In the genomic region with DNA sequence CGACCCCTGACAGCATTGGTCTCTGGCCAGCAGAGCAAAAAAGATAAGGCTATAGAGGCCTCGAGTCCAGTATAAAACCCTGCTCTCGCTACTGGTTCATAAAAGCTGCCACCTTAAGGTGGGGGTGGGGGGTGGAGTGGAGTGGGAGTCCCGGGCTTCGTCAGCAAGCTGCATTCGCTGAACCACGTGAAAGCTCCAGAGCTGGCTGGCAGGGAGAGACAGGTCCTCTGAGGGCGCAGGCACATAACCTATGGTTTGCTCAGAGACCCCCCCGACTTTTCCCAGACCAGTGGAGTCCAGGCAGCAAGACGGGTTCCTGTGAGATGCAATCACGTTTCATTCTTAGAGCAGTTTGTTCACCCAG, we compare ENCODE assay signal across 10 cellular contexts. TPM values are rescaled to one million over a fixed set of nuclear protein-coding genes. Genes with fewer than 3 reads are reported as not detected.
A peak's percentile ranks its signal among the peaks of the same experiment; 100 is the strongest.
DNase-seq lines count a peak whose midpoint lies in the region; ATAC-seq and TF ChIP-seq lines count a peak whose summit lies in the region.
"Had no signal": no experiment of that assay in that cellular context is flagged by ENCODE, and none has a peak within 500 bp of the region (broad histone marks: within the 10 kb centered on the region; RNA-seq: fewer than 3 reads in every experiment).

No MANE protein-coding gene starts in this region.

- H2BK15ac ChIP-seq in neuronal stem cell (ENCODE audit: low read length) = no peak overlapping the region

- H3K9ac ChIP-seq in BLaER1 = peak overlapping the region; percentile 100
- H3K9ac ChIP-seq in neuronal stem cell (ENCODE audit: low read depth, low read length, poor library complexity) = no peak overlapping the region

- WGBS in neuronal stem cell (ENCODE audit: extremely low coverage in 2 of 2, insufficient read length in 2 of 2, insufficient replicate concordance in 1 of 2), 2 donors = no CpG with 5 or more reads among the region's 11 CpGs

- H3K4me1 ChIP-seq in BLaER1 (peaks cover 61% of the 10 kb centered on the region), neuronal stem cell (ENCODE audit: control insufficient read depth in 2 of 2, insufficient read depth in 1 of 2, low read depth in 1 of 2, low read length in 2 of 2) (peaks cover 32 to 38% of the 10 kb centered on the region in 2 donors)

- H4K91ac ChIP-seq in neuronal stem cell (ENCODE audit: low read depth, low read length, poor library complexity) = no peak overlapping the region

- H3K27ac Mint-ChIP-seq in HFFc6 = no peak overlapping the region

- peak overlapping the region; percentile 71 for H2AFZ ChIP-seq in neuronal stem cell (ENCODE audit: low read length)

- no peak overlapping the region for H4K8ac ChIP-seq in neuronal stem cell (ENCODE audit: low read depth, low read length)

- no peak overlapping the region for H3K23ac ChIP-seq in neuronal stem cell (ENCODE audit: low read depth, low read length, poor library complexity)

- H3K18ac ChIP-seq in neuronal stem cell (ENCODE audit: low read length) = no peak overlapping the region

- H3K9me3 ChIP-seq in BLaER1 (no peaks in the 10 kb centered on the region), neuronal stem cell (replicated peaks in 1 of 2; ENCODE audit: control insufficient read depth in 2 of 2, insufficient read depth in 1 of 2, low read depth in 1 of 2, low read length in 2 of 2) (no peaks in the 10 kb centered on the region)
- H3K9me3 ChIP-seq: ovary had no signal

- TF ChIP-seq CTCF in HFFc6 (IDR thresholded peaks at IDR 0.05) (no peak), coronary artery (IDR thresholded peaks at IDR 0.05) (no peak)

- H2AK5ac ChIP-seq in neuronal stem cell (ENCODE audit: low read depth, low read length) = no peak overlapping the region

- H4K20me1 ChIP-seq in BLaER1 = peaks cover 7% of the 10 kb centered on the region; the same call in 1 of the 2 replicates

- H3K9me3 Mint-ChIP-seq in HFFc6 = no peaks in the 10 kb centered on the region

- ATAC-seq in HG03460 (IDR thresholded peaks at IDR 0.05; ENCODE audit: unreplicated experiment) = no peak
- ATAC-seq: esophagus mucosa had no signal

- H3K79me1 ChIP-seq in neuronal stem cell (ENCODE audit: low read depth, low read length) = no peaks in the 10 kb centered on the region

- peaks cover 3% of the 10 kb centered on the region for H3K27me3 Mint-ChIP-seq in HFFc6 (ENCODE audit: insufficient read depth)

- H3K4me2 ChIP-seq in BLaER1 (peak overlapping the region; percentile 95), neuronal stem cell (ENCODE audit: insufficient read depth, low read length, poor library complexity, severe bottlenecking) (peak overlapping the region; percentile 79)

- no peak overlapping the region for H2BK12ac ChIP-seq in neuronal stem cell (ENCODE audit: low read length)

- peak overlapping the region; percentile 43 for H2BK5ac ChIP-seq in neuronal stem cell (ENCODE audit: low read length)

- H3K4me3 ChIP-seq in BLaER1 = peak overlapping the region; percentile 77
- H3K4me3 ChIP-seq in coronary artery = peak overlapping the region; percentile 83
- H3K4me3 ChIP-seq in neuronal stem cell (ENCODE audit: low read length in 2 of 2) = peak overlapping the region in 1 of 2 donors; percentile 7

- peak overlapping the region; percentile 57 for H3K4me3 Mint-ChIP-seq in HFFc6

- H2BK120ac ChIP-seq in neuronal stem cell (ENCODE audit: low read depth, low read length) = no peak overlapping the region

- H3K4me1 Mint-ChIP-seq in HFFc6 (ENCODE audit: low read depth) = peaks cover 54% of the 10 kb centered on the region

- DNase-seq in HFFc6 = no peak
- no peak for DNase-seq in coronary artery (ENCODE audit: low spot score)
- DNase-seq in neuronal stem cell (ENCODE audit: low spot score) = no peak
- no peak for DNase-seq in GOT3 (lab: John Stamatoyannopoulos, UW)
- DNase-seq in substantia nigra (lab: John Stamatoyannopoulos, UW) = no peak
- no peak for DNase-seq in germinal center (ENCODE audit: low spot score)

- no peaks in the 10 kb centered on the region for H3K36me3 Mint-ChIP-seq in HFFc6 (ENCODE audit: low read depth)

- H3K27ac ChIP-seq in BLaER1 (peak overlapping the region; percentile 100), coronary artery (peak overlapping the region in 1 of 2 donors; percentile 99), neuronal stem cell (replicated peaks; ENCODE audit: low read length) (no peak overlapping the region), substantia nigra (ENCODE audit: low read depth, low read length, poor library complexity, severe bottlenecking) (no peak overlapping the region)
- H3K27ac ChIP-seq: ovary had no signal

- H3K36me3 ChIP-seq in BLaER1 (no peaks in the 10 kb centered on the region), neuronal stem cell (replicated peaks in 1 of 2; ENCODE audit: control insufficient read depth in 2 of 2, insufficient read depth in 2 of 2, low read length in 2 of 2) (no peaks in the 10 kb centered on the region)
- H3K36me3 ChIP-seq: ovary had no signal

- no peak overlapping the region for H3K14ac ChIP-seq in neuronal stem cell (ENCODE audit: low read length)

- H3K4ac ChIP-seq in neuronal stem cell (ENCODE audit: low read length) = no peak overlapping the region

- H3K27me3 ChIP-seq in BLaER1 (no peaks in the 10 kb centered on the region), neuronal stem cell (ENCODE audit: control insufficient read depth in 3 of 3, insufficient read depth in 3 of 3, low read depth in 1 of 3, low read length in 3 of 3) (peaks cover 20 to 54% (median 36%) of the 10 kb centered on the region in 3 experiments)

RNA-seq across cellular contexts. Expression of a gene that starts 1.4 kb away (rescaled TPM):
- total RNA-seq in HFFc6 (2021; fragmentation: NEBNext Ultra II Directional; extraction: Animal tissue kit (Norgen Biotek cat#: 25700)) = 10 to 100 TPM; 14.5 to 21.1 (median 19.9) TPM
- 3.0 TPM for polyA plus RNA-seq in neuronal stem cell (2013, experiment 1 of 2)
- 2.4 TPM for polyA plus RNA-seq in neuronal stem cell (2013, experiment 2 of 2)

RNA-seq across cellular contexts. Expression of a gene that starts 32.1 kb away (rescaled TPM):
- total RNA-seq in HFFc6 (2021; fragmentation: NEBNext Ultra II Directional; extraction: Animal tissue kit (Norgen Biotek cat#: 25700)) = 10 to 100 TPM; 44.1 to 57.4 (median 50.5) TPM
- 0.06 TPM for polyA plus RNA-seq in neuronal stem cell (2013, experiment 1 of 2)
- polyA plus RNA-seq in neuronal stem cell (2013, experiment 2 of 2) = 0.11 TPM

RNA-seq across cellular contexts. Expression of a gene that starts 32.2 kb away (rescaled TPM):
- total RNA-seq in HFFc6 (2021; fragmentation: NEBNext Ultra II Directional; extraction: Animal tissue kit (Norgen Biotek cat#: 25700)) = 1 to 10 TPM; 1.1 to 1.9 (median 1.2) TPM
- 0.29 TPM for polyA plus RNA-seq in neuronal stem cell (2013, experiment 1 of 2)
- polyA plus RNA-seq in neuronal stem cell (2013, experiment 2 of 2) = 0.33 TPM
